Comparison of ENCODE assay signal across 3 cellular contexts in the genomic region with DNA sequence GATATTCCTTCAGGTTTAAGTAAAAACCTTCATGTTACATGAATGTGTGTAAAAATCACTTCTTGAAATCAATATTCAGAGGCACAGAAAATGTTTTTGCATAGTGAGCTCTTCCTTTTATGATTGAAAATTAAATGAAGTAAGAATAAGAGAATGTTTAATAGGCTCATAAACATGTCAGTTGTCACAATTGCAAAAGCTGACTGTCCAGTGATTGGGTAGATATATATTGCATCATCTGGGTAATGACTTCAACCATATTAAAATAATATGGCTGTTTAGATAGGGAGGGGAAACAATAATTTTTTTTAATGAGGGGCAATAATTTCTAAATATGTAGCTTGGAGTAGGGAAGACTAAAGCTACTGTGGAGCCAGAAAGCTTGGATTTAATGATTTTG.
TF ChIP-seq lines count a peak whose summit lies in the region.

No MANE protein-coding gene starts in this region.

TF ChIP-seq in HEK293, 187 proteins besides CTCF, POLR2A, EP300 and RAD21 (continues in another document):
- no peak for TF ChIP-seq KLF16 (tag by site-specific recombination; IDR thresholded peaks at IDR 0.05)
- TF ChIP-seq GLI2 (tag by site-specific recombination; IDR thresholded peaks at IDR 0.05; ENCODE audit: borderline replicate concordance, low read depth) = 0 out of 2 replicates have a peak, but pooled peaks have one; percentile 9
- TF ChIP-seq ZNF37A (tag by site-specific recombination; IDR thresholded peaks at IDR 0.05) = no peak
- TF ChIP-seq, protein P1, sequence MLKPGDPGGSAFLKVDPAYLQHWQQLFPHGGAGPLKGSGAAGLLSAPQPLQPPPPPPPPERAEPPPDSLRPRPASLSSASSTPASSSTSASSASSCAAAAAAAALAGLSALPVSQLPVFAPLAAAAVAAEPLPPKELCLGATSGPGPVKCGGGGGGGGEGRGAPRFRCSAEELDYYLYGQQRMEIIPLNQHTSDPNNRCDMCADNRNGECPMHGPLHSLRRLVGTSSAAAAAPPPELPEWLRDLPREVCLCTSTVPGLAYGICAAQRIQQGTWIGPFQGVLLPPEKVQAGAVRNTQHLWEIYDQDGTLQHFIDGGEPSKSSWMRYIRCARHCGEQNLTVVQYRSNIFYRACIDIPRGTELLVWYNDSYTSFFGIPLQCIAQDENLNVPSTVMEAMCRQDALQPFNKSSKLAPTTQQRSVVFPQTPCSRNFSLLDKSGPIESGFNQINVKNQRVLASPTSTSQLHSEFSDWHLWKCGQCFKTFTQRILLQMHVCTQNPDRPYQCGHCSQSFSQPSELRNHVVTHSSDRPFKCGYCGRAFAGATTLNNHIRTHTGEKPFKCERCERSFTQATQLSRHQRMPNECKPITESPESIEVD (tag by site-specific recombination; IDR thresholded peaks at IDR 0.05) = peak; percentile 94
- TF ChIP-seq YY2 (tag by site-specific recombination; IDR thresholded peaks at IDR 0.05) = no peak
- TF ChIP-seq SP2 (tag by site-specific recombination; IDR thresholded peaks at IDR 0.05) = peak; percentile 24
- no peak for TF ChIP-seq ZNF16 (tag by site-specific recombination; IDR thresholded peaks at IDR 0.05; ENCODE audit: low read depth)
- no peak for TF ChIP-seq ZNF449 (tag by site-specific recombination; IDR thresholded peaks at IDR 0.05)
- no peak for TF ChIP-seq ZNF548 (tag by site-specific recombination; IDR thresholded peaks at IDR 0.05)
- TF ChIP-seq, protein P2, sequence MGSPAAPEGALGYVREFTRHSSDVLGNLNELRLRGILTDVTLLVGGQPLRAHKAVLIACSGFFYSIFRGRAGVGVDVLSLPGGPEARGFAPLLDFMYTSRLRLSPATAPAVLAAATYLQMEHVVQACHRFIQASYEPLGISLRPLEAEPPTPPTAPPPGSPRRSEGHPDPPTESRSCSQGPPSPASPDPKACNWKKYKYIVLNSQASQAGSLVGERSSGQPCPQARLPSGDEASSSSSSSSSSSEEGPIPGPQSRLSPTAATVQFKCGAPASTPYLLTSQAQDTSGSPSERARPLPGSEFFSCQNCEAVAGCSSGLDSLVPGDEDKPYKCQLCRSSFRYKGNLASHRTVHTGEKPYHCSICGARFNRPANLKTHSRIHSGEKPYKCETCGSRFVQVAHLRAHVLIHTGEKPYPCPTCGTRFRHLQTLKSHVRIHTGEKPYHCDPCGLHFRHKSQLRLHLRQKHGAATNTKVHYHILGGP (tag by site-specific recombination; IDR thresholded peaks at IDR 0.05) = peak; percentile 51; the same call in 1 of the 2 replicates
- TF ChIP-seq ZBTB1 (tag by site-specific recombination; IDR thresholded peaks at IDR 0.05) = no peak
- TF ChIP-seq ZNF140 (tag by site-specific recombination; IDR thresholded peaks at IDR 0.05) = no peak
- TF ChIP-seq ZNF747 (tag by site-specific recombination; IDR thresholded peaks at IDR 0.05) = no peak
- TF ChIP-seq SCRT1 (tag by site-specific recombination; IDR thresholded peaks at IDR 0.05; ENCODE audit: borderline replicate concordance) = no peak
- no peak for TF ChIP-seq ZNF433 (tag by site-specific recombination; IDR thresholded peaks at IDR 0.05; ENCODE audit: low read depth)
- TF ChIP-seq ZBTB48 (tag by site-specific recombination; IDR thresholded peaks at IDR 0.05) = no peak
- TF ChIP-seq ZNF791 (tag by site-specific recombination; IDR thresholded peaks at IDR 0.05) = no peak

TF ChIP-seq in H1, 55 proteins besides CTCF, POLR2A, EP300 and RAD21:
- TF ChIP-seq TEAD4 (IDR thresholded peaks at IDR 0.05; ENCODE audit: low read depth, low read length) (no peak), CEBPB (IDR thresholded peaks at IDR 0.05; ENCODE audit: low read depth, low read length) (peak; percentile 13; the same call in 1 of the 2 replicates), CREB1 (IDR thresholded peaks at IDR 0.05) (no peak), GABPA (IDR thresholded peaks at IDR 0.05; ENCODE audit: borderline replicate concordance, insufficient read depth, low read length) (no peak)

TF ChIP-seq in SK-N-SH, 30 proteins besides CTCF, POLR2A, EP300 and RAD21:
- TF ChIP-seq SMC3 (IDR thresholded peaks at IDR 0.05; ENCODE audit: low read depth, low read length) = no peak
- no peak for TF ChIP-seq TCF12 (IDR thresholded peaks at IDR 0.05)
- TF ChIP-seq POLR2AphosphoS5 (IDR thresholded peaks at IDR 0.05; ENCODE audit: low read depth, low read length) = no peak
- TF ChIP-seq TAF1 (IDR thresholded peaks at IDR 0.05; ENCODE audit: borderline replicate concordance, low read depth, low read length) = no peak
- no peak for TF ChIP-seq NRF1 (IDR thresholded peaks at IDR 0.05; ENCODE audit: low read depth, low read length)
- TF ChIP-seq, protein P3, sequence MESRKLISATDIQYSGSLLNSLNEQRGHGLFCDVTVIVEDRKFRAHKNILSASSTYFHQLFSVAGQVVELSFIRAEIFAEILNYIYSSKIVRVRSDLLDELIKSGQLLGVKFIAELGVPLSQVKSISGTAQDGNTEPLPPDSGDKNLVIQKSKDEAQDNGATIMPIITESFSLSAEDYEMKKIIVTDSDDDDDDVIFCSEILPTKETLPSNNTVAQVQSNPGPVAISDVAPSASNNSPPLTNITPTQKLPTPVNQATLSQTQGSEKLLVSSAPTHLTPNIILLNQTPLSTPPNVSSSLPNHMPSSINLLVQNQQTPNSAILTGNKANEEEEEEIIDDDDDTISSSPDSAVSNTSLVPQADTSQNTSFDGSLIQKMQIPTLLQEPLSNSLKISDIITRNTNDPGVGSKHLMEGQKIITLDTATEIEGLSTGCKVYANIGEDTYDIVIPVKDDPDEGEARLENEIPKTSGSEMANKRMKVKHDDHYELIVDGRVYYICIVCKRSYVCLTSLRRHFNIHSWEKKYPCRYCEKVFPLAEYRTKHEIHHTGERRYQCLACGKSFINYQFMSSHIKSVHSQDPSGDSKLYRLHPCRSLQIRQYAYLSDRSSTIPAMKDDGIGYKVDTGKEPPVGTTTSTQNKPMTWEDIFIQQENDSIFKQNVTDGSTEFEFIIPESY (IDR thresholded peaks at IDR 0.05; ENCODE audit: borderline replicate concordance, low read depth) = no peak
- TF ChIP-seq, protein P4, sequence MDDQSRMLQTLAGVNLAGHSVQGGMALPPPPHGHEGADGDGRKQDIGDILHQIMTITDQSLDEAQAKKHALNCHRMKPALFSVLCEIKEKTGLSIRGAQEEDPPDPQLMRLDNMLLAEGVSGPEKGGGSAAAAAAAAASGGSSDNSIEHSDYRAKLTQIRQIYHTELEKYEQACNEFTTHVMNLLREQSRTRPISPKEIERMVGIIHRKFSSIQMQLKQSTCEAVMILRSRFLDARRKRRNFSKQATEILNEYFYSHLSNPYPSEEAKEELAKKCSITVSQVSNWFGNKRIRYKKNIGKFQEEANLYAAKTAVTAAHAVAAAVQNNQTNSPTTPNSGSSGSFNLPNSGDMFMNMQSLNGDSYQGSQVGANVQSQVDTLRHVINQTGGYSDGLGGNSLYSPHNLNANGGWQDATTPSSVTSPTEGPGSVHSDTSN (IDR thresholded peaks at IDR 0.05) = no peak
- TF ChIP-seq RCOR1 (IDR thresholded peaks at IDR 0.05; ENCODE audit: low read length) = no peak
- no peak for TF ChIP-seq RXRA (IDR thresholded peaks at IDR 0.05; ENCODE audit: borderline replicate concordance, low read depth)
- no peak for TF ChIP-seq FOXM1 (IDR thresholded peaks at IDR 0.05; ENCODE audit: low read depth)
- no peak for TF ChIP-seq YY1 (IDR thresholded peaks at IDR 0.05; ENCODE audit: low read depth)
- no peak for TF ChIP-seq MAX (IDR thresholded peaks at IDR 0.05; ENCODE audit: low read depth)
- TF ChIP-seq EZH2phosphoT487 (IDR thresholded peaks at IDR 0.05; ENCODE audit: borderline replicate concordance, low read depth) = no peak
- TF ChIP-seq, protein P5, sequence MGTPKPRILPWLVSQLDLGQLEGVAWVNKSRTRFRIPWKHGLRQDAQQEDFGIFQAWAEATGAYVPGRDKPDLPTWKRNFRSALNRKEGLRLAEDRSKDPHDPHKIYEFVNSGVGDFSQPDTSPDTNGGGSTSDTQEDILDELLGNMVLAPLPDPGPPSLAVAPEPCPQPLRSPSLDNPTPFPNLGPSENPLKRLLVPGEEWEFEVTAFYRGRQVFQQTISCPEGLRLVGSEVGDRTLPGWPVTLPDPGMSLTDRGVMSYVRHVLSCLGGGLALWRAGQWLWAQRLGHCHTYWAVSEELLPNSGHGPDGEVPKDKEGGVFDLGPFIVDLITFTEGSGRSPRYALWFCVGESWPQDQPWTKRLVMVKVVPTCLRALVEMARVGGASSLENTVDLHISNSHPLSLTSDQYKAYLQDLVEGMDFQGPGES (IDR thresholded peaks at IDR 0.05; ENCODE audit: low read depth, low read length) = no peak
- no peak for TF ChIP-seq NFIC (IDR thresholded peaks at IDR 0.05; ENCODE audit: borderline replicate concordance)
- TF ChIP-seq, protein P6, sequence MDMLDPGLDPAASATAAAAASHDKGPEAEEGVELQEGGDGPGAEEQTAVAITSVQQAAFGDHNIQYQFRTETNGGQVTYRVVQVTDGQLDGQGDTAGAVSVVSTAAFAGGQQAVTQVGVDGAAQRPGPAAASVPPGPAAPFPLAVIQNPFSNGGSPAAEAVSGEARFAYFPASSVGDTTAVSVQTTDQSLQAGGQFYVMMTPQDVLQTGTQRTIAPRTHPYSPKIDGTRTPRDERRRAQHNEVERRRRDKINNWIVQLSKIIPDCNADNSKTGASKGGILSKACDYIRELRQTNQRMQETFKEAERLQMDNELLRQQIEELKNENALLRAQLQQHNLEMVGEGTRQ (IDR thresholded peaks at IDR 0.05; ENCODE audit: borderline replicate concordance, low read depth, low read length) = no peak
